Comparison of ENCODE assay signal across 8 cellular contexts in genomic region chr5:146041180-146041789, GRCh38.
DNase-seq lines count a peak whose midpoint lies in the region; ATAC-seq and TF ChIP-seq lines count a peak whose summit lies in the region.

No MANE protein-coding gene starts in this region.

- no peaks in the 10 kb centered on the region for H3K9me3 ChIP-seq in gastroesophageal sphincter

- no peaks in the 10 kb centered on the region for H3K4me1 ChIP-seq in gastroesophageal sphincter

- WGBS in gastroesophageal sphincter (ENCODE audit: low coverage in 1 of 2), 2 donors = 70 to 86% methylated on average over 4 to 6 of the region's 10 CpGs

- no peak for TF ChIP-seq EP300 in gastroesophageal sphincter (IDR thresholded peaks at IDR 0.05)

- DNase-seq in DMS53 treated with DMSO at 0.1 percent for 48 hours (lab: John Stamatoyannopoulos, UW; ENCODE audit: unreplicated experiment) (peak; percentile 10), NAMALWA (ENCODE audit: low spot score) (peak; percentile 46), fibroblast of pulmonary artery (ENCODE audit: low read depth) (peak; percentile 15), NCI-H446 treated with DMSO at 0.1 percent for 48 hours (lab: John Stamatoyannopoulos, UW) (no peak), cerebellum (ENCODE audit: low spot score) (no peak)
- DNase-seq in central memory CD4-positive, alpha-beta T cell = no peak

- H3K27ac ChIP-seq in gastroesophageal sphincter = no peak overlapping the region

- TF ChIP-seq POLR2A in gastroesophageal sphincter (IDR thresholded peaks at IDR 0.05) = no peak

- H3K4me3 ChIP-seq in fibroblast of pulmonary artery (replicated peaks; ENCODE audit: low read depth, low read length) (no peak overlapping the region), gastroesophageal sphincter (no peak overlapping the region)

- H3K27me3 ChIP-seq in gastroesophageal sphincter = no peaks in the 10 kb centered on the region

- H3K36me3 ChIP-seq in gastroesophageal sphincter = no peaks in the 10 kb centered on the region

- TF ChIP-seq CTCF in fibroblast of pulmonary artery (IDR thresholded peaks at IDR 0.05; ENCODE audit: low read length, missing control alignments) (peak; percentile 44), gastroesophageal sphincter (IDR thresholded peaks at IDR 0.05) (peak in 2 of 4 experiments; percentile 11 to 15)

- ATAC-seq in GM21526 (IDR thresholded peaks at IDR 0.05; ENCODE audit: low FRiP score, unreplicated experiment) (peak; percentile 78), gastroesophageal sphincter (no peak)

Comparison
In these comparisons a context has a peak if more than half of its experiments do, and no peak if none do; other contexts are left out.
1. DNase-seq: peak in DMS53 treated with DMSO at 0.1 percent for 48 hours (single experiment), NAMALWA (single experiment) and fibroblast of pulmonary artery (single experiment); none in NCI-H446 treated with DMSO at 0.1 percent for 48 hours (single experiment), cerebellum (single experiment) and central memory CD4-positive, alpha-beta T cell (single experiment).